19 cellular contexts compared by ENCODE assay signal in the genomic region with DNA sequence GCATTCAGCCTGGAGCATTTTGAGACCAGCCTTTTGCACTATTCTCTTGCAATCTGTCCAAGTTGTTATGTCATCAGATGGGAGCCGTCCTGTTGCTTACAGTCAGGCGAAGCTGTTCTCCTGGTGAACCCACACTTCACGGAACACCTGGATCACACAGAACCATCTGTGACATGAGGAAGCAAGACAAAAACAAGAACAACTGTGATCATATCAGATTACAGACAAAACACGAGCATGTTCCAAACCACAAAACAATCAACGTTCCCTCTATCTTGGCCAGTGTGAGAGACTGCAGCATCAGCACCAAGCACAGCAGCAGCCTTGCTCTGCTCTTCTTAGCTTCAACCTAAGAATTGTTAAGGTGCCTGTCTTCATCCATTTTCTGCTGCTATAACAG.
DNase-seq lines count a peak whose midpoint lies in the region; ATAC-seq and TF ChIP-seq lines count a peak whose summit lies in the region.
"Had no signal": no experiment of that assay in that cellular context is flagged by ENCODE, and none has a peak within 500 bp of the region (broad histone marks: within the 10 kb centered on the region; RNA-seq: fewer than 3 reads in every experiment).

No MANE protein-coding gene starts in this region.

- H4K20me1 ChIP-seq in hepatocyte (ENCODE audit: insufficient read depth, poor library complexity, severe bottlenecking) = no peaks in the 10 kb centered on the region

- no peaks in the 10 kb centered on the region for H3K36me3 Mint-ChIP-seq in CD4-positive, alpha-beta T cell (ENCODE audit: low read depth)
- no peaks in the 10 kb centered on the region for H3K36me3 Mint-ChIP-seq in T-helper 17 cell (ENCODE audit: low read depth)
- H3K36me3 Mint-ChIP-seq: CD8-positive, alpha-beta memory T cell had no signal

- H3K9me3 Mint-ChIP-seq in CD4-positive, alpha-beta T cell = no peaks in the 10 kb centered on the region
- H3K9me3 Mint-ChIP-seq: H9 had no signal

- intact Hi-C loops in CD4-positive, alpha-beta T cell (cut with DNase I, micrococcal nuclease) = no loop called here

- H3K4me2 ChIP-seq in hepatocyte = no peak overlapping the region

- H3K27ac Mint-ChIP-seq in CD4-positive, alpha-beta T cell = peak overlapping the region; percentile 65
- H3K27ac Mint-ChIP-seq in T-helper 17 cell = peak overlapping the region; percentile 37
- H3K27ac Mint-ChIP-seq: B cell, H9 had no signal

- peak; percentile 90 for ATAC-seq in CD4-positive, alpha-beta T cell (ENCODE audit: poor library complexity)
- no peak for ATAC-seq in T-helper 17 cell
- ATAC-seq: PC-3 had no signal

- no peak overlapping the region for H3K4me3 Mint-ChIP-seq in CD4-positive, alpha-beta T cell
- no peak overlapping the region for H3K4me3 Mint-ChIP-seq in T-helper 17 cell
- H3K4me3 Mint-ChIP-seq: B cell; CD8-positive, alpha-beta memory T cell; H9 had no signal

- POLR2A ChIA-PET in CD4-positive, alpha-beta T cell (lab: Charles Lee) = no interaction called here

- H3K4me1 Mint-ChIP-seq in CD4-positive, alpha-beta T cell (ENCODE audit: low read depth) = peaks cover 28% of the 10 kb centered on the region
- H3K4me1 Mint-ChIP-seq in T-helper 17 cell = peaks cover 5% of the 10 kb centered on the region
- H3K4me1 Mint-ChIP-seq: B cell had no signal

- H3K4me3 ChIP-seq in hepatocyte = no peak overlapping the region
- H3K4me3 ChIP-seq: SJSA1 had no signal

- DNase-seq in CD4-positive, alpha-beta T cell = no peak
- DNase-seq in DMS 273 treated with DMSO at 0.1 percent for 48 hours (lab: John Stamatoyannopoulos, UW) (peak; percentile 77), T-helper 17 cell (no peak), occipital lobe (lab: John Stamatoyannopoulos, UW) (peak; percentile 8), NCI-H774 (lab: John Stamatoyannopoulos, UW) (no peak), hepatic stellate cell (ENCODE audit: low spot score) (no peak), hepatocyte (ENCODE audit: low spot score) (no peak)
- DNase-seq: H9, IMR-90, Kasumi-1, MM.1S, NCI-H2029, NCI-H345, NCI-H748 treated with DMSO at 0.1 percent for 48 hours, PC-3, SW 1271 had no signal

- CTCF ChIA-PET in CD4-positive, alpha-beta T cell (lab: Charles Lee) = no interaction called here

- no peaks in the 10 kb centered on the region for H3K27me3 ChIP-seq in CD4-positive, alpha-beta T cell (ENCODE audit: control insufficient read depth, insufficient read depth, low read length)
- peaks cover 18% of the 10 kb centered on the region for H3K27me3 ChIP-seq in hepatocyte
- H3K27me3 ChIP-seq: SJSA1 had no signal

- H3K9me3 ChIP-seq in CD4-positive, alpha-beta T cell (ENCODE audit: control insufficient read depth, low read length) = no peaks in the 10 kb centered on the region
- H3K9me3 ChIP-seq in T-helper 17 cell (ENCODE audit: control insufficient read depth, low read length, poor library complexity, severe bottlenecking) (no peaks in the 10 kb centered on the region), hepatocyte (ENCODE audit: low read depth) (no peaks in the 10 kb centered on the region)
- H3K9me3 ChIP-seq: SJSA1 had no signal

- H3K36me3 ChIP-seq in hepatocyte (replicated peaks; ENCODE audit: insufficient read depth, low read depth) = no peaks in the 10 kb centered on the region
- H3K36me3 ChIP-seq: SJSA1 had no signal

- H3K27ac ChIP-seq in CD4-positive, alpha-beta T cell (ENCODE audit: low read depth, low read length) = no peak overlapping the region
- no peak overlapping the region for H3K27ac ChIP-seq in hepatocyte
- H3K27ac ChIP-seq: SJSA1 had no signal

- no peak for TF ChIP-seq CTCF in CD4-positive, alpha-beta T cell (IDR thresholded peaks at IDR 0.05)
- no peak for TF ChIP-seq CTCF in hepatocyte (IDR thresholded peaks at IDR 0.05; ENCODE audit: poor library complexity)

- H3K4me1 ChIP-seq in hepatocyte (ENCODE audit: insufficient read depth) = no peaks in the 10 kb centered on the region
- H3K4me1 ChIP-seq: SJSA1 had no signal

- peaks cover 6% of the 10 kb centered on the region for H3K27me3 Mint-ChIP-seq in CD4-positive, alpha-beta T cell
- peaks cover 12% of the 10 kb centered on the region for H3K27me3 Mint-ChIP-seq in T-helper 17 cell

- no peaks in the 10 kb centered on the region for H3K9me2 ChIP-seq in hepatocyte (replicated peaks; ENCODE audit: insufficient read depth)

- H2AFZ ChIP-seq in hepatocyte = no peak overlapping the region

- 75% methylated on average over 5 of the region's 5 CpGs for WGBS in hepatocyte (ENCODE audit: low lambda C conversion rate, missing lambda C conversion rate)

- H3K79me2 ChIP-seq in hepatocyte = no peaks in the 10 kb centered on the region

Comparison
In these comparisons a context has a peak if more than half of its experiments do, and no peak if none do; other contexts are left out.
1. DNase-seq: peak in DMS 273 treated with DMSO at 0.1 percent for 48 hours (single experiment) and occipital lobe (single experiment); none in CD4-positive, alpha-beta T cell (0 of 10), T-helper 17 cell (0 of 3), NCI-H774 (single experiment), hepatic stellate cell (single experiment) and hepatocyte (single experiment).